ENCODE assay signal across 1 cellular context in the genomic region with DNA sequence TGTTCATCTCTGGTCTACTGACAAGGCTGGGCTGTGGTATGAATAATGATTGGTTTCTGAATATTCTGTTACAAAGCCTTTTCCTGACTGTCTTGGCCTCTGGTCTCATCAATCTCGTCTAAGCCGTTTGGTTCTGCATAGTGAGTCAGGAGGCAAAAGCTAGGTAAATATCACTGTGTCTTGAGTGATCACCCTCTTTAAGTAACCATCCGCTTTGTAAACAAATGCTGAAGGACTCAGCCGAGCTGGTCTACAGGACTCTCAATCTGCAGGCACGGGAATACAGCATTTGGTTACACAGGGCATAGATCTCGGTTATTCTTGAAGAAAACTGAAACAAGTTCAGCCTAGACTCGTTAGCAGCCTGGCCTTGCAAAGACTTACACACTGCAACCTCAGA.
TF ChIP-seq lines count a peak whose summit lies in the region.

No MANE protein-coding gene starts in this region.

TF ChIP-seq in H1, 55 proteins besides CTCF, POLR2A, EP300 and RAD21 (continued from another document):
- TF ChIP-seq BRCA1 (IDR thresholded peaks at IDR 0.05; ENCODE audit: low read depth, low read length) (no peak), POLR2AphosphoS5 (IDR thresholded peaks at IDR 0.05; ENCODE audit: low read depth, low read length) (no peak), CEBPB (IDR thresholded peaks at IDR 0.05; ENCODE audit: low read depth, low read length) (no peak), EZH2 (IDR thresholded peaks at IDR 0.05; ENCODE audit: low read depth, low read length, severe bottlenecking) (no peak), MAX (IDR thresholded peaks at IDR 0.05) (no peak), KDM5A (IDR thresholded peaks at IDR 0.05; ENCODE audit: low read length) (no peak)
